In the genomic region with DNA sequence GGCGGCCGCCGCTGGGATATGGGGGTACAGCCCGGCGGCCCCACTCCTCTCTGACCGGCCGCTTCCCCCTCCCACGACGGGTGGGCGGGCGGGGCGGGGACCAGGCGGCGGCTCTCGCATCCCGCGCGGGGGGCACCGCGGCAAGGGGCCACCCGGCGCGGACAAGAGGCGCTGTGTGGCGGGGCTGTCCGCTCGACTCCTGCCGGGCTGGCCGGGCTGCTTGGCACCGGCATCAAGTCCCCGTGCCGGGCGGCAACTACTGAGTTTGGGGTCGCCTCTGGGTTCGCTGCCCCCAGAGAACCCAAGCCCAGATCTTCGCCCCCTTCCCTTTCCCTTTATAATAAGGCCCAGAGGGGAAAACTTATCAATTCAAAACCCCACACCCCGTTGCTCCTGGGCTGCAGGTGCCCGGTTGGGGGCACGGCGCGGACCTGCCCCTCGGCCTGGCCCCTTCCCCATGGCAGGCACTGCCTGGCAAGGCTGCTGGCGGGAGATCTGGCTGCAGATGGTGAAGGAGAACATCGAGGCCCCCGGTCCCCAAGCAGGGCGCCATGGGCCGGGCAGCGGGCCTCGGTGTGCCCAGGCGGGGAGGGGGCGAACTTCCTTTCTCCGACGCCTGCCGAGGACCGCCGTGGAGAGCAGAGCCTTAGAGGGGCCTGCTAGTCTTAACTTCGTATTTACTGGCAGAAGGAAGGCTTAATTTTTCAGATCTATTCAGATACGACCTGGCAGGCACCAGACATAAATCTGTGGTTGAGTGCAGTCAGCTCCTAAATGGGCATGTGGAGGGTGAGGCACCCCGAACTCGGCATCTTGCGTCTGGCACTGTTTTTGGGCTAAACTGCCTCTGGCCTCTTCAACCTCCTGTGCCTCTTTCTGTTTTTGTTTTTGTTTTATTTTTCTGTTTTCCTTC, we compare ENCODE assay signal across 10 cellular contexts. TPM values are rescaled to one million over a fixed set of nuclear protein-coding genes. Genes with fewer than 3 reads are reported as not detected.
DNase-seq lines count a peak whose midpoint lies in the region; ATAC-seq and TF ChIP-seq lines count a peak whose summit lies in the region.
"Had no signal": no experiment of that assay in that cellular context is flagged by ENCODE, and none has a peak within 500 bp of the region (broad histone marks: within the 10 kb centered on the region; RNA-seq: fewer than 3 reads in every experiment).

No MANE protein-coding gene starts in this region.

- peaks cover 15% of the 10 kb centered on the region for H3K27me3 Mint-ChIP-seq in type B pancreatic cell

- H3K36me3 Mint-ChIP-seq in type B pancreatic cell: peaks cover 3% of the 10 kb centered on the region

- intact Hi-C loops in ascending aorta (cut with DNase I): no loop called here

- H3K4me3 ChIP-seq in ascending aorta (peak overlapping the region; percentile 60 to 63), kidney epithelial cell (ENCODE audit: low read depth, low read length) (peak overlapping the region; percentile 56)

- peaks cover 7% of the 10 kb centered on the region for H3K27me3 ChIP-seq in ascending aorta
- H3K27me3 ChIP-seq in kidney epithelial cell (ENCODE audit: control insufficient read depth, insufficient read depth, low read length): no peaks in the 10 kb centered on the region

- H3K9me3 ChIP-seq in ascending aorta: no peaks in the 10 kb centered on the region

- DNase-seq in activated effector memory CD4-positive, alpha-beta T cell treated with anti-CD3 and anti-CD28 coated beads, Interleukin-2, amount 50 U/mL, for 16 hours: peak; percentile 60
- DNase-seq in activated effector memory CD4-positive, alpha-beta T cell treated with Interleukin-2 at 50 U/mL for 16 hours: no peak
- no peak for DNase-seq in ascending aorta (ENCODE audit: low spot score in 2 of 2)
- DNase-seq in kidney epithelial cell (ENCODE audit: low read depth): no peak
- no peak for DNase-seq in type B pancreatic cell (ENCODE audit: extremely low spot score, unreplicated experiment)
- no peak for DNase-seq in T-helper 9 cell
- DNase-seq in NCI-H2227 treated with DMSO at 0.1 percent for 48 hours (lab: John Stamatoyannopoulos, UW): no peak

- ATAC-seq in HG03442 (IDR thresholded peaks at IDR 0.05; ENCODE audit: unreplicated experiment): no peak

- H3K4me3 Mint-ChIP-seq in type B pancreatic cell: peak overlapping the region; percentile 88

- H3K36me3 ChIP-seq in ascending aorta (no peaks in the 10 kb centered on the region), kidney epithelial cell (ENCODE audit: control insufficient read depth, insufficient read depth, low read length) (no peaks in the 10 kb centered on the region)

- peak overlapping the region; percentile 79 for H3K27ac Mint-ChIP-seq in type B pancreatic cell

- H3K4me1 ChIP-seq in ascending aorta: peaks cover 6 to 8% of the 10 kb centered on the region in 2 donors

- no peaks in the 10 kb centered on the region for H3K9me3 Mint-ChIP-seq in type B pancreatic cell

- no peak overlapping the region for H3K27ac ChIP-seq in ascending aorta

- peaks cover 24% of the 10 kb centered on the region for H3K4me1 Mint-ChIP-seq in type B pancreatic cell (ENCODE audit: unreplicated experiment)

- TF ChIP-seq CTCF in ascending aorta (IDR thresholded peaks at IDR 0.05): no peak
- no peak for TF ChIP-seq CTCF in kidney epithelial cell (IDR thresholded peaks at IDR 0.05; ENCODE audit: insufficient read depth, low read length, poor library complexity, severe bottlenecking)
- TF ChIP-seq CTCF in type B pancreatic cell (conservative IDR thresholded peaks at IDR 0.05): no peak

RNA-seq across cellular contexts. Expression of a gene that starts 0.9 kb away (rescaled TPM):
- total RNA-seq in ascending aorta: 2.4 TPM
- total RNA-seq in kidney epithelial cell: 51.4 and 54.6 TPM in 2 replicates
- total RNA-seq in type B pancreatic cell (ENCODE audit: low replicate concordance): 8.5 and 33.3 TPM in 2 replicates

RNA-seq across cellular contexts. Expression of a gene that starts 38.2 kb away (rescaled TPM):
- not detected for total RNA-seq in ascending aorta
- total RNA-seq in kidney epithelial cell: not detected in 2 replicates
- not detected in 2 replicates for total RNA-seq in type B pancreatic cell (ENCODE audit: low replicate concordance)
- total RNA-seq: glomerular endothelial cell, SK-MEL-5 had no signal
